In genomic region chrX:8868906-8869305, GRCh38 we compare ENCODE assay signal across 13 cellular contexts.
DNase-seq lines count a peak whose midpoint lies in the region; ATAC-seq and TF ChIP-seq lines count a peak whose summit lies in the region.
"Had no signal": no experiment of that assay in that cellular context is flagged by ENCODE, and none has a peak within 500 bp of the region (broad histone marks: within the 10 kb centered on the region; RNA-seq: fewer than 3 reads in every experiment).

No MANE protein-coding gene starts in this region.

- H2BK12ac ChIP-seq in neuronal stem cell (ENCODE audit: low read length): no peak overlapping the region

- H3K79me1 ChIP-seq in mesendoderm (ENCODE audit: low read length) (no peaks in the 10 kb centered on the region), neuronal stem cell (ENCODE audit: low read depth, low read length) (no peaks in the 10 kb centered on the region)

- no CpG with 5 or more reads among the region's 3 CpGs for WGBS in mesendoderm (ENCODE audit: extremely low coverage, insufficient coverage, low lambda C conversion rate)
- WGBS in neuronal stem cell (ENCODE audit: extremely low coverage in 2 of 2, insufficient read length in 2 of 2, insufficient replicate concordance in 1 of 2), 2 donors: no CpG with 5 or more reads among the region's 3 CpGs

- H4K91ac ChIP-seq in neuronal stem cell (ENCODE audit: low read depth, low read length, poor library complexity): no peak overlapping the region

- no peaks in the 10 kb centered on the region for H3K36me3 Mint-ChIP-seq in brain
- H3K36me3 Mint-ChIP-seq: immature natural killer cell; stimulated activated effector memory CD8-positive, alpha-beta T cell treated with anti-CD3 and anti-CD28 coated beads, Interleukin-12 subunit alpha, Interleukin-12 subunit beta, amount 100 ng/mL, for 72 hours had no signal

- H3K56ac ChIP-seq in mesendoderm (ENCODE audit: low read length): no peak overlapping the region

- H3K4me2 ChIP-seq in mesendoderm (ENCODE audit: low read length) (no peak overlapping the region), neuronal stem cell (ENCODE audit: insufficient read depth, low read length, poor library complexity, severe bottlenecking) (no peak overlapping the region)

- no peaks in the 10 kb centered on the region for H3K79me2 ChIP-seq in mesendoderm (ENCODE audit: control insufficient read depth, insufficient read depth, low read length)

- no peak overlapping the region for H3K4me3 Mint-ChIP-seq in brain
- H3K4me3 Mint-ChIP-seq: activated CD8-positive, alpha-beta T cell treated with anti-CD3 and anti-CD28 coated beads, Interleukin-2, amount 10 ng/mL, durations not matched to agents 7 days and 5 days; immature natural killer cell; stimulated activated effector memory CD8-positive, alpha-beta T cell treated with anti-CD3 and anti-CD28 coated beads, Interleukin-12 subunit alpha, Interleukin-12 subunit beta, amount 100 ng/mL, for 72 hours had no signal

- H2AFZ ChIP-seq in neuronal stem cell (ENCODE audit: low read length): no peak overlapping the region

- H2BK120ac ChIP-seq in mesendoderm (ENCODE audit: low read depth, low read length): no peak overlapping the region
- H2BK120ac ChIP-seq in neuronal stem cell (ENCODE audit: low read depth, low read length): no peak overlapping the region

- H3K23ac ChIP-seq in mesendoderm (ENCODE audit: low read length) (no peak overlapping the region), neuronal stem cell (ENCODE audit: low read depth, low read length, poor library complexity) (no peak overlapping the region)

- peak; percentile 48 for TF ChIP-seq CTCF in AG10803 (conservative IDR thresholded peaks at IDR 0.05; ENCODE audit: low read length)
- TF ChIP-seq CTCF in brain (conservative IDR thresholded peaks at IDR 0.05): peak; percentile 55 to 65

- H3K18ac ChIP-seq in mesendoderm (ENCODE audit: low read length): no peak overlapping the region
- no peak overlapping the region for H3K18ac ChIP-seq in neuronal stem cell (ENCODE audit: low read length)

- peaks cover 0 to 7% (median 0%) of the 10 kb centered on the region in 5 experiments for H3K9me3 Mint-ChIP-seq in brain
- H3K9me3 Mint-ChIP-seq: immature natural killer cell; stimulated activated effector memory CD8-positive, alpha-beta T cell treated with anti-CD3 and anti-CD28 coated beads, Interleukin-12 subunit alpha, Interleukin-12 subunit beta, amount 100 ng/mL, for 72 hours had no signal

- H3K4ac ChIP-seq in mesendoderm (ENCODE audit: low read depth, low read length) (no peak overlapping the region), neuronal stem cell (ENCODE audit: low read length) (no peak overlapping the region)

- H3K14ac ChIP-seq in neuronal stem cell (ENCODE audit: low read length): no peak overlapping the region

- H3K27me3 ChIP-seq in mesendoderm (ENCODE audit: insufficient read depth, low read length, poor library complexity) (no peaks in the 10 kb centered on the region), neuronal stem cell (ENCODE audit: control insufficient read depth in 3 of 3, insufficient read depth in 3 of 3, low read depth in 1 of 3, low read length in 3 of 3) (no peaks in the 10 kb centered on the region)

- no peaks in the 10 kb centered on the region for H3K27me3 Mint-ChIP-seq in brain

- no peaks in the 10 kb centered on the region for H3K36me3 ChIP-seq in mesendoderm (ENCODE audit: control insufficient read depth, insufficient read depth, low read length)
- no peaks in the 10 kb centered on the region for H3K36me3 ChIP-seq in neuronal stem cell (replicated peaks in 1 of 2; ENCODE audit: control insufficient read depth in 2 of 2, insufficient read depth in 2 of 2, low read length in 2 of 2)

- peaks cover 67% of the 10 kb centered on the region for H3K4me1 Mint-ChIP-seq in brain
- H3K4me1 Mint-ChIP-seq: immature natural killer cell; stimulated activated effector memory CD8-positive, alpha-beta T cell treated with anti-CD3 and anti-CD28 coated beads, Interleukin-12 subunit alpha, Interleukin-12 subunit beta, amount 100 ng/mL, for 72 hours had no signal

- H3K9me3 ChIP-seq in neuronal stem cell (replicated peaks in 1 of 2; ENCODE audit: control insufficient read depth in 2 of 2, insufficient read depth in 1 of 2, low read depth in 1 of 2, low read length in 2 of 2): no peaks in the 10 kb centered on the region

- H4K8ac ChIP-seq in mesendoderm (ENCODE audit: low read depth, low read length) (no peak overlapping the region), neuronal stem cell (ENCODE audit: low read depth, low read length) (no peak overlapping the region)

- no peak overlapping the region for H3K9ac ChIP-seq in mesendoderm (ENCODE audit: low read length)
- no peak overlapping the region for H3K9ac ChIP-seq in neuronal stem cell (ENCODE audit: low read depth, low read length, poor library complexity)

- no peak for ATAC-seq in GM18909 (IDR thresholded peaks at IDR 0.05; ENCODE audit: poor library complexity, unreplicated experiment)
- ATAC-seq: activated CD8-positive, alpha-beta T cell treated with anti-CD3 and anti-CD28 coated beads, Interleukin-2, amount 10 ng/mL, durations not matched to agents 7 days and 5 days had no signal

- DNase-seq in AG10803 (ENCODE audit: low read depth): peak; percentile 48
- DNase-seq in HT1080 (ENCODE audit: low read depth): peak; percentile 48
- DNase-seq in kidney glomerular epithelial cell (lab: John Stamatoyannopoulos, UW): peak; percentile 3
- DNase-seq in mesendoderm: no peak
- DNase-seq in neuronal stem cell (ENCODE audit: low spot score): no peak
- DNase-seq in stimulated activated CD4-positive, alpha-beta T cell treated with anti-CD3 and anti-CD28 coated beads, Interleukin-2, amount 100 ng/mL, for 48 hours: no peak
- DNase-seq: activated CD8-positive, alpha-beta T cell treated with anti-CD3 and anti-CD28 coated beads, Interleukin-2, amount 10 ng/mL, durations not matched to agents 7 days and 5 days; immature natural killer cell; SHP77 treated with DMSO at 0.1 percent for 48 hours had no signal

- no peak overlapping the region for H3K4me3 ChIP-seq in AG10803 (ENCODE audit: low read length)
- no peak overlapping the region for H3K4me3 ChIP-seq in mesendoderm (ENCODE audit: low read length)
- no peak overlapping the region for H3K4me3 ChIP-seq in neuronal stem cell (ENCODE audit: low read length in 2 of 2)
- H3K4me3 ChIP-seq: skin epidermis had no signal

- H3K27ac Mint-ChIP-seq in brain: peak overlapping the region in 2 of 5 experiments; percentile 49 to 55
- H3K27ac Mint-ChIP-seq: activated CD8-positive, alpha-beta T cell treated with anti-CD3 and anti-CD28 coated beads, Interleukin-2, amount 10 ng/mL, durations not matched to agents 7 days and 5 days; immature natural killer cell; stimulated activated effector memory CD8-positive, alpha-beta T cell treated with anti-CD3 and anti-CD28 coated beads, Interleukin-12 subunit alpha, Interleukin-12 subunit beta, amount 100 ng/mL, for 72 hours had no signal

- H4K5ac ChIP-seq in mesendoderm (ENCODE audit: low read length): no peak overlapping the region

- H2BK5ac ChIP-seq in mesendoderm (ENCODE audit: low read length) (no peak overlapping the region), neuronal stem cell (ENCODE audit: low read length) (no peak overlapping the region)

- H3K27ac ChIP-seq in mesendoderm (ENCODE audit: low read depth, low read length) (no peak overlapping the region), neuronal stem cell (replicated peaks; ENCODE audit: low read length) (no peak overlapping the region)
- H3K27ac ChIP-seq: skin epidermis had no signal

- H2BK15ac ChIP-seq in mesendoderm (replicated peaks; ENCODE audit: low read depth) (no peak overlapping the region), neuronal stem cell (ENCODE audit: low read length) (no peak overlapping the region)

- H3K4me1 ChIP-seq in mesendoderm (ENCODE audit: control insufficient read depth, low read depth, low read length): no peaks in the 10 kb centered on the region
- H3K4me1 ChIP-seq in neuronal stem cell (ENCODE audit: control insufficient read depth in 2 of 2, insufficient read depth in 1 of 2, low read depth in 1 of 2, low read length in 2 of 2): no peaks in the 10 kb centered on the region

- H2AK5ac ChIP-seq in mesendoderm (ENCODE audit: low read length) (no peak overlapping the region), neuronal stem cell (ENCODE audit: low read depth, low read length) (no peak overlapping the region)

Comparison
In these comparisons a context has a peak if more than half of its experiments do, and no peak if none do; other contexts are left out.
1. DNase-seq: peak in AG10803 (single experiment), HT1080 (single experiment) and kidney glomerular epithelial cell (single experiment); none in mesendoderm (single experiment), neuronal stem cell (single experiment) and stimulated activated CD4-positive, alpha-beta T cell treated with anti-CD3 and anti-CD28 coated beads, Interleukin-2, amount 100 ng/mL, for 48 hours (0 of 2).